8 cellular contexts compared by ENCODE assay signal in the genomic region with DNA sequence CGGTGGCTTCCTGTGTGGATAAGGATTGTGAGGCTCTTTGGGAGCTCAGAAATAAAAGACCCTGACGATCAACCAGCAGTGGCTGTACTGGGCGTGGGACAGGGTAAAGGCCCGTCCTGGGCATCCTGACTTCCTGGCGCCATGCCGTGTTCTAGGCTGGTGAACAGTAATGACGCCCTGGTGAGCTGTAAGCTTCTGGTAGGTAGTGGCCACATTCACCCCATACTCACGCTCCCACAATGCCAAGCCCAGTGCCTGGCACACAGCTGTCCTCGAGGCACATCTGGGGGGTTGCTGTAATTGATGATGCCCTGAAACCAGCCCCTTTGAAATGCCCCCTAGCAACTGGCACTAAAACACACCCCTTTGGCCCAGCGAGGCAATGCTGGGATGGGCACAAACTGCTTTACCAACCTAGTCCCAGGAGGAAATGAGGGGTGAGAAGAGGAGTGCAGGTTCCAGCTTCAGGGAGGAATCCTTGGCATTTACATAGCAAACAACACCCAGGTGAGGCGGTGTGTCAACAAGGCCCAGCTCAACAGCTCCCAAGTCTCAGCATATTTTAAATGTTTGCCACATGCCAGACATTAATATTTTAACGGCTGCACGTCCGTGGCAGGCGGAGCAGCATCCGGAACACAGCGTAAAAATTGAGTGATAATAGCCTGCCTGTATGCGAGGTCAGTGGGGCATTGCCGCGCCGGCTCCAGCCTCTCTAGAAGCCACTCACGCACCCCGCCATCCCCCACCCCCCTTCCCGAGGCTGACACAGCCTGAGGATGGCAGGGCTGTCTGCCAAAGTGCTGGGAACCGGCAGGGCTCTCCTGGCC.
DNase-seq lines count a peak whose midpoint lies in the region; ATAC-seq and TF ChIP-seq lines count a peak whose summit lies in the region.

No MANE protein-coding gene starts in this region.

- ATAC-seq in Right ventricle myocardium superior (ENCODE audit: poor library complexity) (peak; percentile 63), omental fat pad (ENCODE audit: low FRiP score) (peak; percentile 29), HG03039 (IDR thresholded peaks at IDR 0.05; ENCODE audit: unreplicated experiment) (no peak), HG02678 (IDR thresholded peaks at IDR 0.05; ENCODE audit: unreplicated experiment) (no peak)

- TF ChIP-seq CTCF in omental fat pad (IDR thresholded peaks at IDR 0.05): no peak

- peak; percentile 35 for DNase-seq in Daoy (ENCODE audit: low read depth)
- peak; percentile 82 for DNase-seq in NCI-H510A treated with DMSO at 0.1 percent for 48 hours (lab: John Stamatoyannopoulos, UW)
- DNase-seq in Right ventricle myocardium superior: peak; percentile 56
- DNase-seq in omental fat pad (ENCODE audit: low spot score): no peak
- no peak for DNase-seq in activated effector memory CD4-positive, alpha-beta T cell treated with Interleukin-2 at 50 U/mL for 16 hours
- DNase-seq in HK-2 (ENCODE audit: unreplicated experiment): no peak

- intact Hi-C loops in Right ventricle myocardium superior (cut with DNase I): no loop called here

Comparison
In these comparisons a context has a peak if more than half of its experiments do, and no peak if none do; other contexts are left out.
1. DNase-seq: peak in Daoy (single experiment), NCI-H510A treated with DMSO at 0.1 percent for 48 hours (single experiment) and Right ventricle myocardium superior (single experiment); none in omental fat pad (single experiment), activated effector memory CD4-positive, alpha-beta T cell treated with Interleukin-2 at 50 U/mL for 16 hours (single experiment) and HK-2 (single experiment).
2. ATAC-seq: peak in Right ventricle myocardium superior (single experiment) and omental fat pad (single experiment); none in HG03039 (single experiment) and HG02678 (single experiment).